Comparison of ENCODE assay signal across 19 cellular contexts in the genomic region with DNA sequence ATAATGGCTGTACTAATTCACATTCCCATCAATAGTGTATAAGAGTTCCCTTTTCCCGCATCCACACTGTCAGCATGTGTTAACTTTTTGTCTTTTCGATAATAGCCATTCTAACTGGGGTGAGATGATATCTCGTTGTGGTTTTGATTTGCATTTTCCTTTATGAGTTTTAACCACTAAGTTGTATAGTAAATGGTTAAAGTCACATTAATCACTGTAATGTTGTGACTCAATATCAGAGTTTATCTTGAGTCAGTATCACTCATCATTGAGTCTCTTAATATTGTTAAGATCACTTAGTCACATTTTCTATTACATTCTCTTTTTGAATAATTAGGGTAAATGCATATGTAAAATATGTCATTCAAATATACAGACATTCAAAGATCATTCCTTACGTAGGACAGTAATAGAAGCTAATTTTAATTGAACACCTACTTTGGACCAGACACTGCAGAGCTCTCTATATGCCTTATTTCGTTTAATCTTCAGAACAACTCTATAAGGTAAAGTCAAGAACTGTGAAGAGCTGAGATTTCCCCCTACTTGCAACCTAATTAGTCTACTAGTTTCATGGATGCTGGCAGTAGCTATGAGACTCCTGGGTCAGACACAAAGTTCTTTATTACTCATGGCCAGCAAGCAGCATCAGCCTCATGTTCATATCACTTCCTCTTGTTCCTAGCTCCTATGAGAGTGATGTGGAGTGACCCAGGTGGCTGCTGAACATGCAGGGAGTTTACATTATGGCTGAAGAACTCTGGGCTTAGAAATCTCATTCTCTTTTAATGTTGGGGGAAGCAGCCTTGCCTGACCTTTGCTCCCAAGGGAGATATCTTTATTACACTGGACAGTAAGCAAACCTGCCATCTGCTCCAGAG. TPM values are rescaled to one million over a fixed set of nuclear protein-coding genes. Genes with fewer than 3 reads are reported as not detected.
DNase-seq lines count a peak whose midpoint lies in the region; ATAC-seq, FAIRE-seq and TF ChIP-seq lines count a peak whose summit lies in the region.
"Had no signal": no experiment of that assay in that cellular context is flagged by ENCODE, and none has a peak within 500 bp of the region (broad histone marks: within the 10 kb centered on the region; RNA-seq: fewer than 3 reads in every experiment).

No MANE protein-coding gene starts in this region.

- no peak overlapping the region for H3K27ac ChIP-seq in astrocyte (ENCODE audit: low read depth, low read length)
- H3K27ac ChIP-seq: 22Rv1, BLaER1, parathyroid adenoma had no signal

- H3K9me3 ChIP-seq in astrocyte (ENCODE audit: insufficient read depth, low read depth, low read length): no peaks in the 10 kb centered on the region

- H3K4me1 Mint-ChIP-seq in astrocyte (ENCODE audit: low read depth, unreplicated experiment): no peaks in the 10 kb centered on the region
- H3K4me1 Mint-ChIP-seq: activated B cell treated with CpG ODN at 0.5 μM for 24 hours had no signal

- H3K4me3 Mint-ChIP-seq in astrocyte (ENCODE audit: unreplicated experiment): no peak overlapping the region
- H3K4me3 Mint-ChIP-seq: activated B cell treated with CpG ODN at 0.5 μM for 24 hours had no signal

- H3K79me2 ChIP-seq in astrocyte (ENCODE audit: insufficient read depth, low read length): no peaks in the 10 kb centered on the region
- H3K79me2 ChIP-seq: parathyroid adenoma had no signal

- peaks cover 3% of the 10 kb centered on the region for H3K9me3 Mint-ChIP-seq in astrocyte (ENCODE audit: unreplicated experiment)

- H4K20me1 ChIP-seq in astrocyte (ENCODE audit: insufficient read depth, low read length): peaks cover 6% of the 10 kb centered on the region
- H4K20me1 ChIP-seq: BLaER1 had no signal

- TF ChIP-seq CTCF in astrocyte (IDR thresholded peaks at IDR 0.05; ENCODE audit: insufficient read depth, low read depth, low read length): no peak

- DNase-seq in DMS 273 (lab: John Stamatoyannopoulos, UW; ENCODE audit: unreplicated experiment) (peak; percentile 28), DMS 273 treated with DMSO at 0.1 percent for 48 hours (lab: John Stamatoyannopoulos, UW) (no peak), Daoy (ENCODE audit: low read depth) (peak; percentile 20), astrocyte (ENCODE audit: low read depth) (peak; percentile 65), NCI-H1092 (lab: John Stamatoyannopoulos, UW) (no peak)
- DNase-seq: activated B cell treated with CpG ODN at 0.5 μM for 24 hours, aorta, Kasumi-1, NCI-H226, trophoblast cell had no signal

- ATAC-seq in HG03520 (IDR thresholded peaks at IDR 0.05; ENCODE audit: unreplicated experiment): peak; percentile 50
- ATAC-seq in HG02852 (IDR thresholded peaks at IDR 0.05; ENCODE audit: unreplicated experiment): no peak
- ATAC-seq in GM19328 (IDR thresholded peaks at IDR 0.05; ENCODE audit: unreplicated experiment): no peak

- no peaks in the 10 kb centered on the region for H3K4me1 ChIP-seq in astrocyte (ENCODE audit: insufficient read depth, low read length)
- H3K4me1 ChIP-seq: BLaER1, parathyroid adenoma had no signal

- no peaks in the 10 kb centered on the region for H3K27me3 Mint-ChIP-seq in astrocyte (ENCODE audit: low read depth, unreplicated experiment)

- peaks cover 26% of the 10 kb centered on the region for H3K27me3 ChIP-seq in astrocyte (ENCODE audit: insufficient read depth, low read length)
- H3K27me3 ChIP-seq: BLaER1 had no signal

- H3K36me3 ChIP-seq in astrocyte (ENCODE audit: insufficient read depth, low read length): no peaks in the 10 kb centered on the region
- H3K36me3 ChIP-seq: BLaER1 had no signal

- peaks cover 15% of the 10 kb centered on the region for H3K36me3 Mint-ChIP-seq in astrocyte (ENCODE audit: low read depth, unreplicated experiment)

- no peak overlapping the region for H3K4me3 ChIP-seq in astrocyte (ENCODE audit: insufficient read depth, low read depth, low read length)
- H3K4me3 ChIP-seq: BLaER1 had no signal

- H3K4me2 ChIP-seq in astrocyte (ENCODE audit: low read length): no peak overlapping the region
- H3K4me2 ChIP-seq: BLaER1 had no signal

- FAIRE-seq in astrocyte (lab: Jason Lieb, UNC): peak; percentile 5
- FAIRE-seq: colon, endothelial cell of umbilical vein had no signal

- H3K9ac ChIP-seq in astrocyte (ENCODE audit: low read length): no peak overlapping the region
- H3K9ac ChIP-seq: BLaER1, parathyroid adenoma had no signal

- H3K27ac Mint-ChIP-seq in astrocyte (ENCODE audit: unreplicated experiment): no peak overlapping the region
- H3K27ac Mint-ChIP-seq: activated B cell treated with CpG ODN at 0.5 μM for 24 hours had no signal

- H2AFZ ChIP-seq in astrocyte (ENCODE audit: low read depth, low read length): no peak overlapping the region
- H2AFZ ChIP-seq: parathyroid adenoma had no signal

RNA-seq across cellular contexts. Expression of a gene that starts 30.5 kb away (rescaled TPM):
- 12.1 and 17.3 TPM in 2 replicates for total RNA-seq in Daoy (2014; rRNA removed; shearing (Covaris generic))
- total RNA-seq in astrocyte: 23.7 and 25.4 TPM in 2 replicates
- total RNA-seq: T-helper 1 cell treated with Interleukin-12 subunit alpha and Interleukin-12 subunit beta and Interleukin-4 antibody, amounts not matched to agents 30 ng/mL and 1 ng/mL, for 36 hours had no signal

Comparison
In these comparisons a context has a peak if more than half of its experiments do, and no peak if none do; other contexts are left out.
1. DNase-seq: peak in DMS 273 (single experiment), Daoy (single experiment) and astrocyte (single experiment); none in DMS 273 treated with DMSO at 0.1 percent for 48 hours (single experiment) and NCI-H1092 (single experiment).